16 cellular contexts compared by ENCODE assay signal in the genomic region with DNA sequence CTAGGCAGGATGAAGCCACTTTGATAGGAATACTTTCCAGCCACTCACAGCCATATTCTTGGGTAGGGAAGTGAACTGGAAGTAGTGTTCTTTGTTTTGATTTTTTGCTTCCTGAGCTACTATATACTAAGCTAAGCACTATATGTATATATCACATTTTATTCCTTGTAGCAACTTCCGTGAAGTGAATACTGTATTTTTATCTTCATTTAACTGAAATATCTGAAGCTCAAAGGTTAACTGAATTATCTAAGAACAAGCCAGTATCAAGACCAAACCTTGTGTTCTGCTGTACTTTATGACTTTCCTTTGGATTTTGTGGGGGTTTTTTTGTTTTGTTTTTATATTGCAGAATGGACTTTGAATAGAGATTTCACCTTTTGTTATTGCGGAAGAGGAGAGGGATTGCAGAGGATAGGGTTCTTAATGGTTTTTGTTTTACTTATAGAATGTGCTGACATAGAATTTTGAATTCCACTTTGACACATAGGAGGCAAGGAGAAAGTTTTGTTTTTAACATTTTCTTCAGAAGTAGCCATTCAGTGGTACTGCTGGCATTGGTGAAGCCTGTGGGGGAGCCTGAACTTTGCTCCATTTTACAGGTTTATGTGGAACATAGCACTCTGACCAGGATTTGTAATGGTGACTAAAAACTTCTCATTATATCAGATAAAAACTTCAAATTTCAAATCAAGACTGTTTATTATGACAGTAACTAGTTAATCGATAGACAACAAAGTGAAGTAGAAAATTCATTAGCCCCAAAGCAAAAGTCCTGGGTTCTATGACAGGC. TPM values are rescaled to one million over a fixed set of nuclear protein-coding genes. Genes with fewer than 3 reads are reported as not detected.
DNase-seq lines count a peak whose midpoint lies in the region; ATAC-seq lines count a peak whose summit lies in the region.
"Had no signal": no experiment of that assay in that cellular context is flagged by ENCODE, and none has a peak within 500 bp of the region (broad histone marks: within the 10 kb centered on the region; RNA-seq: fewer than 3 reads in every experiment).

No MANE protein-coding gene starts in this region.

- DNase-seq in activated T-cell treated with anti-CD3 and anti-CD28 coated beads, Interleukin-2, amount 50 U/mL, for 24 hours = no peak
- DNase-seq in activated T-cell treated with anti-CD3 and anti-CD28 coated beads for 4 hours (no peak), left lobe of liver (ENCODE audit: low spot score) (no peak), kidney glomerular epithelial cell (lab: John Stamatoyannopoulos, UW) (no peak), NCI-H226 (no peak)
- no peak for DNase-seq in activated T-helper 2 cell treated with anti-CD3 and anti-CD28 coated beads, Interferon-gamma antibody, Interleukin-2, Interleukin-4, amounts not matched to agents 10 μg/mL and 5 μg/mL and 100 μg/mL, durations not matched to agents 14 hours and 24 hours and 36 hours (ENCODE audit: low spot score)
- DNase-seq in natural killer cell treated with Interleukin-12 subunit alpha and Interleukin-12 subunit beta and Interleukin-15 and Interleukin-18, amount 100 ng/mL, for 72 hours (ENCODE audit: low spot score) = no peak
- DNase-seq: C1 segment of cervical spinal cord, COR-L47, DMS153, NCI-H1092, NCI-H146, NCI-H2081 treated with DMSO at 0.1 percent for 48 hours, NCI-H524 treated with DMSO at 0.1 percent for 48 hours had no signal

- intact Hi-C loops in activated T-helper 2 cell treated with anti-CD3 and anti-CD28 coated beads, Interferon-gamma antibody, Interleukin-2, Interleukin-4, amounts not matched to agents 10 μg/mL and 5 μg/mL and 100 μg/mL, durations not matched to agents 14 hours and 24 hours and 36 hours (cut with micrococcal nuclease) = no loop called here

- H3K4me3 Mint-ChIP-seq in activated T-cell treated with anti-CD3 and anti-CD28 coated beads, Interleukin-2, amount 50 U/mL, for 24 hours = no peak overlapping the region
- no peak overlapping the region for H3K4me3 Mint-ChIP-seq in activated T-helper 2 cell treated with anti-CD3 and anti-CD28 coated beads, Interferon-gamma antibody, Interleukin-2, Interleukin-4, amounts not matched to agents 10 μg/mL and 5 μg/mL and 100 μg/mL, durations not matched to agents 14 hours and 24 hours and 36 hours (ENCODE audit: low read depth)
- no peak overlapping the region for H3K4me3 Mint-ChIP-seq in natural killer cell treated with Interleukin-12 subunit alpha and Interleukin-12 subunit beta and Interleukin-15 and Interleukin-18, amount 100 ng/mL, for 72 hours

- H3K9me3 Mint-ChIP-seq in activated T-cell treated with anti-CD3 and anti-CD28 coated beads, Interleukin-2, amount 50 U/mL, for 24 hours = no peaks in the 10 kb centered on the region
- H3K9me3 Mint-ChIP-seq in activated T-helper 2 cell treated with anti-CD3 and anti-CD28 coated beads, Interferon-gamma antibody, Interleukin-2, Interleukin-4, amounts not matched to agents 10 μg/mL and 5 μg/mL and 100 μg/mL, durations not matched to agents 14 hours and 24 hours and 36 hours = no peaks in the 10 kb centered on the region
- H3K9me3 Mint-ChIP-seq in natural killer cell treated with Interleukin-12 subunit alpha and Interleukin-12 subunit beta and Interleukin-15 and Interleukin-18, amount 100 ng/mL, for 72 hours = no peaks in the 10 kb centered on the region

- H3K27me3 Mint-ChIP-seq in activated T-cell treated with anti-CD3 and anti-CD28 coated beads, Interleukin-2, amount 50 U/mL, for 24 hours = no peaks in the 10 kb centered on the region
- H3K27me3 Mint-ChIP-seq in activated T-helper 2 cell treated with anti-CD3 and anti-CD28 coated beads, Interferon-gamma antibody, Interleukin-2, Interleukin-4, amounts not matched to agents 10 μg/mL and 5 μg/mL and 100 μg/mL, durations not matched to agents 14 hours and 24 hours and 36 hours (ENCODE audit: low read depth) = no peaks in the 10 kb centered on the region
- no peaks in the 10 kb centered on the region for H3K27me3 Mint-ChIP-seq in natural killer cell treated with Interleukin-12 subunit alpha and Interleukin-12 subunit beta and Interleukin-15 and Interleukin-18, amount 100 ng/mL, for 72 hours

- peaks cover 71% of the 10 kb centered on the region for H3K36me3 Mint-ChIP-seq in activated T-cell treated with anti-CD3 and anti-CD28 coated beads, Interleukin-2, amount 50 U/mL, for 24 hours (ENCODE audit: low read depth)
- H3K36me3 Mint-ChIP-seq in activated T-helper 2 cell treated with anti-CD3 and anti-CD28 coated beads, Interferon-gamma antibody, Interleukin-2, Interleukin-4, amounts not matched to agents 10 μg/mL and 5 μg/mL and 100 μg/mL, durations not matched to agents 14 hours and 24 hours and 36 hours (ENCODE audit: low read depth) = peaks cover 79% of the 10 kb centered on the region
- peaks cover 5% of the 10 kb centered on the region for H3K36me3 Mint-ChIP-seq in natural killer cell treated with Interleukin-12 subunit alpha and Interleukin-12 subunit beta and Interleukin-15 and Interleukin-18, amount 100 ng/mL, for 72 hours

- peak; percentile 71 for ATAC-seq in left lobe of liver
- no peak for ATAC-seq in natural killer cell treated with Interleukin-12 subunit alpha and Interleukin-12 subunit beta and Interleukin-15 and Interleukin-18, amount 100 ng/mL, for 72 hours
- ATAC-seq in HG03442 (IDR thresholded peaks at IDR 0.05; ENCODE audit: unreplicated experiment) = no peak
- ATAC-seq: A549 had no signal

- peaks cover 18% of the 10 kb centered on the region for H3K4me1 Mint-ChIP-seq in activated T-cell treated with anti-CD3 and anti-CD28 coated beads, Interleukin-2, amount 50 U/mL, for 24 hours (ENCODE audit: low read depth)
- H3K4me1 Mint-ChIP-seq in activated T-helper 2 cell treated with anti-CD3 and anti-CD28 coated beads, Interferon-gamma antibody, Interleukin-2, Interleukin-4, amounts not matched to agents 10 μg/mL and 5 μg/mL and 100 μg/mL, durations not matched to agents 14 hours and 24 hours and 36 hours (ENCODE audit: low read depth) = peaks cover 31% of the 10 kb centered on the region
- H3K4me1 Mint-ChIP-seq in natural killer cell treated with Interleukin-12 subunit alpha and Interleukin-12 subunit beta and Interleukin-15 and Interleukin-18, amount 100 ng/mL, for 72 hours (ENCODE audit: low read depth in 2 of 2) = peaks cover 0 to 4% of the 10 kb centered on the region in 2 donors

- peak overlapping the region; percentile 71 for H3K27ac Mint-ChIP-seq in activated T-cell treated with anti-CD3 and anti-CD28 coated beads, Interleukin-2, amount 50 U/mL, for 24 hours
- peak overlapping the region; percentile 62 for H3K27ac Mint-ChIP-seq in activated T-helper 2 cell treated with anti-CD3 and anti-CD28 coated beads, Interferon-gamma antibody, Interleukin-2, Interleukin-4, amounts not matched to agents 10 μg/mL and 5 μg/mL and 100 μg/mL, durations not matched to agents 14 hours and 24 hours and 36 hours
- peak overlapping the region; percentile 3 to 31 for H3K27ac Mint-ChIP-seq in natural killer cell treated with Interleukin-12 subunit alpha and Interleukin-12 subunit beta and Interleukin-15 and Interleukin-18, amount 100 ng/mL, for 72 hours

RNA-seq across cellular contexts. Expression of a gene that starts 24.1 kb away (rescaled TPM):
- 84.9 and 100 TPM in 2 replicates for total RNA-seq in activated T-helper 2 cell treated with anti-CD3 and anti-CD28 coated beads, Interferon-gamma antibody, Interleukin-2, Interleukin-4, amounts not matched to agents 10 μg/mL and 5 μg/mL and 100 μg/mL, durations not matched to agents 14 hours and 24 hours and 36 hours
- 12.0 TPM for total RNA-seq in left lobe of liver
- 10 to 100 TPM; 59.2 to 62.5 TPM for total RNA-seq in natural killer cell treated with Interleukin-12 subunit alpha and Interleukin-12 subunit beta and Interleukin-15 and Interleukin-18, amount 100 ng/mL, for 72 hours

RNA-seq across cellular contexts. Expression of a gene that starts 48.9 kb away (rescaled TPM):
- 82.5 and 83.6 TPM in 2 replicates for total RNA-seq in activated T-helper 2 cell treated with anti-CD3 and anti-CD28 coated beads, Interferon-gamma antibody, Interleukin-2, Interleukin-4, amounts not matched to agents 10 μg/mL and 5 μg/mL and 100 μg/mL, durations not matched to agents 14 hours and 24 hours and 36 hours
- 9.0 TPM for total RNA-seq in left lobe of liver
- 10 to 100 TPM; 12.0 to 21.3 TPM for total RNA-seq in natural killer cell treated with Interleukin-12 subunit alpha and Interleukin-12 subunit beta and Interleukin-15 and Interleukin-18, amount 100 ng/mL, for 72 hours

Comparison
In these comparisons a context has a peak if more than half of its experiments do, and no peak if none do; other contexts are left out.
1. H3K27ac Mint-ChIP-seq: peak in every context shown above with its lines; median percentile 71 in activated T-cell treated with anti-CD3 and anti-CD28 coated beads, Interleukin-2, amount 50 U/mL, for 24 hours; 62 in activated T-helper 2 cell treated with anti-CD3 and anti-CD28 coated beads, Interferon-gamma antibody, Interleukin-2, Interleukin-4, amounts not matched to agents 10 μg/mL and 5 μg/mL and 100 μg/mL, durations not matched to agents 14 hours and 24 hours and 36 hours; 17 in natural killer cell treated with Interleukin-12 subunit alpha and Interleukin-12 subunit beta and Interleukin-15 and Interleukin-18, amount 100 ng/mL, for 72 hours.